26 cellular contexts compared by ENCODE assay signal in the genomic region with DNA sequence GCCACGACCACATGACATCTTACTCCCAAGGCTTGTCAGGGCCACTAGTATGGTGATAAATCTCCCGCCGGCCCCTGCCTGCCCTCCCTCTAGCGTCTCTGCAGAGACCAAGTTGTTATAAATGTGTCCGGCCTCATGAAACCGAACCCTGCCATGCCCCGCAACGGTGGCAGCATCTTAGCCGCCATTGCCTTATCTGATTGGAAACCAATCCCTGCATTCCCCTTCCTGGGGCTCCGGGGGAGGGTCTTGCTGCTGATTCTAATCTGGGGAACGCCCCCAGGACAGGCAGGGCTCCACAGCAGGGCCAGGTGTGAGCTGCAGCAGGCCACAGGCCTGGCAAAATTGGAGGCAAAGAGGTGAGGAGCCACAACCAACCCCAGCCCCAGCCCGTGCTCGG.
"Had no signal": no experiment of that assay in that cellular context is flagged by ENCODE, and none has a peak within 500 bp of the region (broad histone marks: within the 10 kb centered on the region; RNA-seq: fewer than 3 reads in every experiment).

No MANE protein-coding gene starts in this region.

- H3K4me2 ChIP-seq: PC-9 had no signal

- H3K4me3 ChIP-seq: PC-9, SJCRH30, SK-N-MC had no signal

- DNase-seq: activated CD4-positive, alpha-beta T cell treated with anti-CD3 and anti-CD28 coated beads for 36 hours; activated CD4-positive, alpha-beta T cell treated with anti-CD3 and anti-CD28 coated beads, Interleukin-2, amount 10 ng/mL, durations not matched to agents 7 days and 5 days; activated CD4-positive, alpha-beta T cell treated with anti-CD3 and anti-CD28 coated beads, Interleukin-2, amount 50 U/mL, for 48 hours; activated CD8-positive, alpha-beta T cell treated with anti-CD3 and anti-CD28 coated beads, Interleukin-2, amount 10 ng/mL, durations not matched to agents 7 days and 5 days; activated naive CD4-positive, alpha-beta T cell treated with anti-CD3 and anti-CD28 coated beads, Interleukin-2, amount 10 ng/mL, durations not matched to agents 7 days and 5 days; activated naive CD8-positive, alpha-beta T cell treated with anti-CD3 and anti-CD28 coated beads, Interleukin-2, amount 50 U/mL, for 24 hours; activated T-cell treated with anti-CD3 and anti-CD28 coated beads, Interleukin-2, amount 50 U/mL, for 24 hours; anterior cingulate cortex; caudate nucleus; cerebellar nuclear complex; Karpas-422; KBM-7; NCI-H1092; NCI-H1436 treated with DMSO at 0.1 percent for 48 hours; NCI-H1694 treated with DMSO at 0.1 percent for 48 hours; NCI-H2029; NCI-H2107; NCI-H2171; NCI-H510A; NCI-H526; NCI-H748 treated with DMSO at 0.1 percent for 48 hours; NK-92 treated with Interleukin-12 subunit alpha and Interleukin-12 subunit beta, amount 100 ng/mL, for 24 hours; PC-9; SHP77 had no signal

- H2AFZ ChIP-seq: PC-9 had no signal

- H3K9me3 ChIP-seq: SJCRH30 had no signal

- H3K36me3 ChIP-seq: SJCRH30 had no signal

- H3K27me3 ChIP-seq: SJCRH30 had no signal

- H3K27ac ChIP-seq: PC-9, SJCRH30, SK-N-MC had no signal

- ATAC-seq: activated CD4-positive, alpha-beta T cell treated with anti-CD3 and anti-CD28 coated beads for 36 hours; activated CD8-positive, alpha-beta T cell treated with anti-CD3 and anti-CD28 coated beads, Interleukin-2, amount 10 ng/mL, durations not matched to agents 7 days and 5 days; activated naive CD8-positive, alpha-beta T cell treated with anti-CD3 and anti-CD28 coated beads, Interleukin-2, amount 50 U/mL, for 24 hours had no signal
